In the genomic region with DNA sequence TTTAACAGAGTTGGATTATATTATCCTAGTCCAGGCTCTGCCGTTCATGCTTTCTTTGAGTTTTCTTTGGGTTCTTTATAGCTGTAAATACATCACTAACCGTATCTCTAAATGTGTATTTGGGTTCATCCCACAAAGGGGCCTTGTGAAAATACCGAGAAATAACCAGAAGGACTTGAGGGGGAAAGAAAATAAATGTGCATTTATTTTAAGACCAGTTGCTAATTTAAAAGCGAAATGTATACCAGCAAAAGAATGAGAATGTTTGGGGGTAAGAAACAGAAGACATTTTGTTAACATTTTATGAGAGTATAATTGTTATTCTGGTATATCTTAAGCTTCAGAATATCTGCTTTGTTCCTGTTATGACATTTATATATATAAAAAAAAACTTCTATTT, we compare ENCODE assay signal across 22 cellular contexts. TPM values are rescaled to one million over a fixed set of nuclear protein-coding genes. Genes with fewer than 3 reads are reported as not detected.
"Had no signal": no experiment of that assay in that cellular context is flagged by ENCODE, and none has a peak within 500 bp of the region (broad histone marks: within the 10 kb centered on the region; RNA-seq: fewer than 3 reads in every experiment).

No MANE protein-coding gene starts in this region.

- H3K4me1 ChIP-seq: pancreas, suprapubic skin, upper lobe of right lung, uterus had no signal

- ATAC-seq: gastrocnemius medialis; left lung; natural killer cell; pancreas; sciatic nerve; stimulated activated memory B cell treated with anti-CD40 and anti-IgM and Interleukin-4, amounts not matched to agents 10 μg/mL and 1 μg/mL and 100 μg/mL, for 72 hours; stimulated activated naive CD8-positive, alpha-beta T cell treated with anti-CD3 and anti-CD28 coated beads, Interleukin-15, amount 100 ng/mL, for 72 hours; upper lobe of right lung had no signal

- DNase-seq: dorsolateral prefrontal cortex; effector CD4-positive, alpha-beta T cell; gastrocnemius medialis; head of caudate nucleus; kidney; left lung; natural killer cell; pancreas; stimulated activated CD4-positive, alpha-beta T cell treated with anti-CD3 and anti-CD28 coated beads, Interleukin-2, amount 100 ng/mL, for 24 hours; stimulated activated CD4-positive, alpha-beta T cell treated with anti-CD3 and anti-CD28 coated beads, Interleukin-4, amount 100 ng/mL, for 24 hours; stimulated activated naive CD8-positive, alpha-beta T cell treated with anti-CD3 and anti-CD28 coated beads, Interleukin-15, amount 100 ng/mL, for 72 hours; transverse colon; upper lobe of right lung; uterus had no signal

- H3K9me3 Mint-ChIP-seq: natural killer cell; stimulated activated memory B cell treated with anti-CD40 and anti-IgM and Interleukin-4, amounts not matched to agents 10 μg/mL and 1 μg/mL and 100 μg/mL, for 72 hours; stimulated activated naive CD8-positive, alpha-beta T cell treated with anti-CD3 and anti-CD28 coated beads, Interleukin-15, amount 100 ng/mL, for 72 hours had no signal

- H3K27me3 Mint-ChIP-seq: stimulated activated memory B cell treated with anti-CD40 and anti-IgM and Interleukin-4, amounts not matched to agents 10 μg/mL and 1 μg/mL and 100 μg/mL, for 72 hours; stimulated activated naive CD8-positive, alpha-beta T cell treated with anti-CD3 and anti-CD28 coated beads, Interleukin-15, amount 100 ng/mL, for 72 hours had no signal

- H3K36me3 ChIP-seq: uterus had no signal

- H3K4me3 ChIP-seq: dorsolateral prefrontal cortex, gastrocnemius medialis, left lung, pancreas, smooth muscle cell, suprapubic skin, transverse colon, upper lobe of right lung, uterus had no signal

- H3K4me3 Mint-ChIP-seq: natural killer cell; stimulated activated memory B cell treated with anti-CD40 and anti-IgM and Interleukin-4, amounts not matched to agents 10 μg/mL and 1 μg/mL and 100 μg/mL, for 72 hours; stimulated activated naive CD8-positive, alpha-beta T cell treated with anti-CD3 and anti-CD28 coated beads, Interleukin-15, amount 100 ng/mL, for 72 hours had no signal

- H3K9me3 ChIP-seq: gastrocnemius medialis, left lung, pancreas, suprapubic skin, transverse colon, upper lobe of right lung, uterus had no signal

- H3K27me3 ChIP-seq: dorsolateral prefrontal cortex, gastrocnemius medialis, left lung, pancreas, suprapubic skin, transverse colon, upper lobe of right lung, uterus had no signal

- H3K27ac Mint-ChIP-seq: natural killer cell; stimulated activated memory B cell treated with anti-CD40 and anti-IgM and Interleukin-4, amounts not matched to agents 10 μg/mL and 1 μg/mL and 100 μg/mL, for 72 hours had no signal

- H3K4me2 ChIP-seq: smooth muscle cell had no signal

- H3K36me3 Mint-ChIP-seq: natural killer cell had no signal

RNA-seq across cellular contexts. Expression of a gene that starts 38.9 kb away (rescaled TPM):
- total RNA-seq: cerebellum, fibroblast of villous mesenchyme, gastrocnemius medialis, lower leg skin, lung microvascular endothelial cell, natural killer cell had no signal
